16 cellular contexts compared by ENCODE assay signal in genomic region chr22:43206515-43207161, GRCh38. TPM values are rescaled to one million over a fixed set of nuclear protein-coding genes. Genes with fewer than 3 reads are reported as not detected.
DNase-seq lines count a peak whose midpoint lies in the region; ATAC-seq and TF ChIP-seq lines count a peak whose summit lies in the region.
"Had no signal": no experiment of that assay in that cellular context is flagged by ENCODE, and none has a peak within 500 bp of the region (broad histone marks: within the 10 kb centered on the region; RNA-seq: fewer than 3 reads in every experiment).

No MANE protein-coding gene starts in this region.

- H3K9me3 ChIP-seq in BLaER1 (no peaks in the 10 kb centered on the region), Panc1 (ENCODE audit: control insufficient read depth, insufficient read depth, low read depth, low read length) (no peaks in the 10 kb centered on the region)
- H3K9me3 ChIP-seq in BLaER1 treated with 17β-estradiol and CSF1 and Interleukin-3, amounts not matched to agents 10 nM and 100 nM (replicated peaks in 1 of 11): no peaks in the 10 kb centered on the region
- H3K9me3 ChIP-seq: BE2C, MG63 had no signal

- no peaks in the 10 kb centered on the region for H3K36me3 Mint-ChIP-seq in immature natural killer cell

- peak overlapping the region; percentile 58; the same call in 1 of the 2 replicates for H3K9ac ChIP-seq in BLaER1
- H3K9ac ChIP-seq in BLaER1 treated with 17β-estradiol and CSF1 and Interleukin-3, amounts not matched to agents 10 nM and 100 nM: peak overlapping the region in 7 of 11 experiments; percentile 2 to 51 (median 41); a peak in 10 of 22 replicates

- CTCF ChIA-PET in Panc1 (lab: Charles Lee): interaction anchor here (0.5 kb wide), 1 partner anchor 282 kb away, joined by 7 read pairs; no protein-coding TSS in a partner anchor

- no peaks in the 10 kb centered on the region for H4K20me1 ChIP-seq in BLaER1
- 0 out of 22 replicates have a peak, but pooled peaks cover 0 to 9% (median 0%) of the 10 kb centered on the region in 11 experiments for H4K20me1 ChIP-seq in BLaER1 treated with 17β-estradiol and CSF1 and Interleukin-3, amounts not matched to agents 10 nM and 100 nM

- H3K9me3 Mint-ChIP-seq in immature natural killer cell: no peaks in the 10 kb centered on the region

- peak overlapping the region; percentile 37 to 94 (median 77) for H3K27ac Mint-ChIP-seq in immature natural killer cell

- H3K27ac ChIP-seq in BLaER1 (peak overlapping the region; percentile 52), Panc1 (ENCODE audit: low read length) (no peak overlapping the region)
- peak overlapping the region in 6 of 11 experiments; percentile 3 to 58 (median 10); a peak in 6 of 22 replicates for H3K27ac ChIP-seq in BLaER1 treated with 17β-estradiol and CSF1 and Interleukin-3, amounts not matched to agents 10 nM and 100 nM
- H3K27ac ChIP-seq: SK-N-MC had no signal

- no peak overlapping the region for H3K4me3 Mint-ChIP-seq in immature natural killer cell

- H3K27me3 Mint-ChIP-seq in immature natural killer cell (ENCODE audit: low read depth in 3 of 3): peaks cover 3 to 16% (median 15%) of the 10 kb centered on the region in 3 donors

- in situ Hi-C loops in Panc1 (cut with HindIII; ENCODE audit: low pct_unique_long_range_greater_than_20kb, low sequenced_read_pairs): no loop called here

- peak; percentile 54; the same call in 1 of the 2 replicates for ATAC-seq in Panc1
- no peak for ATAC-seq in omental fat pad (ENCODE audit: low FRiP score)

- POLR2A ChIA-PET in Panc1 (lab: Charles Lee): no interaction called here

- no TSS peak for BruUV-seq in Panc1 (replicated peaks; lab: Mats Ljungman, UMichigan)

- H3K27me3 ChIP-seq in BLaER1 (no peaks in the 10 kb centered on the region), Panc1 (ENCODE audit: control insufficient read depth, insufficient read depth, low read length) (no peaks in the 10 kb centered on the region)
- no peaks in the 10 kb centered on the region for H3K27me3 ChIP-seq in BLaER1 treated with 17β-estradiol and CSF1 and Interleukin-3, amounts not matched to agents 10 nM and 100 nM
- H3K27me3 ChIP-seq: BE2C, MG63 had no signal

- H3K4me3 ChIP-seq in BLaER1: no peak overlapping the region
- no peak overlapping the region for H3K4me3 ChIP-seq in BLaER1 treated with 17β-estradiol and CSF1 and Interleukin-3, amounts not matched to agents 10 nM and 100 nM
- no peak overlapping the region for H3K4me3 ChIP-seq in Panc1 (ENCODE audit: low read depth in 2 of 2, low read length in 2 of 2)
- H3K4me3 ChIP-seq: MG63, SK-N-MC had no signal

- H3K4me1 ChIP-seq in BLaER1: peaks cover 19% of the 10 kb centered on the region
- peaks cover 9 to 25% (median 17%) of the 10 kb centered on the region in 10 experiments; a peak in 19 of 20 replicates for H3K4me1 ChIP-seq in BLaER1 treated with 17β-estradiol and CSF1 and Interleukin-3, amounts not matched to agents 10 nM and 100 nM
- no peaks in the 10 kb centered on the region for H3K4me1 ChIP-seq in Panc1 (ENCODE audit: control insufficient read depth, insufficient read depth, low read length)
- H3K4me1 ChIP-seq: BE2C had no signal

- DNase-seq in Panc1 (ENCODE audit: low read depth, low spot score) (no peak), immature natural killer cell (no peak), omental fat pad (ENCODE audit: low spot score) (no peak), T1000 (lab: John Stamatoyannopoulos, UW) (no peak)
- no peak for DNase-seq in stimulated activated CD4-positive, alpha-beta T cell treated with anti-CD3 and anti-CD28 coated beads, Interleukin-12 subunit alpha, Interleukin-12 subunit beta, amount 100 ng/mL, for 4 hours
- DNase-seq: BE2C; DMS153; MG63; NCI-H1105; NCI-H1694 treated with DMSO at 0.1 percent for 48 hours; NCI-H345; NCI-H69; NK-92 treated with Interleukin-12 subunit alpha and Interleukin-12 subunit beta, amount 100 ng/mL, for 24 hours had no signal

- H3K36me3 ChIP-seq in BLaER1: no peaks in the 10 kb centered on the region
- no peaks in the 10 kb centered on the region for H3K36me3 ChIP-seq in BLaER1 treated with 17β-estradiol and CSF1 and Interleukin-3, amounts not matched to agents 10 nM and 100 nM
- H3K36me3 ChIP-seq in Panc1 (ENCODE audit: control insufficient read depth, insufficient read depth, low read length): no peaks in the 10 kb centered on the region
- H3K36me3 ChIP-seq: BE2C, MG63 had no signal

- intact Hi-C loops in Panc1 (cut with micrococcal nuclease; ENCODE audit: unreplicated experiment): no loop called here

- H3K4me2 ChIP-seq in BLaER1: peak overlapping the region; percentile 82
- H3K4me2 ChIP-seq in BLaER1 treated with 17β-estradiol and CSF1 and Interleukin-3, amounts not matched to agents 10 nM and 100 nM: peak overlapping the region; percentile 56 to 86 (median 65)

- peaks cover 12 to 17% of the 10 kb centered on the region in 2 donors for H3K4me1 Mint-ChIP-seq in immature natural killer cell

- TF ChIP-seq CTCF in Panc1 (IDR thresholded peaks at IDR 0.05) (no peak), omental fat pad (IDR thresholded peaks at IDR 0.05) (no peak)

RNA-seq across cellular contexts. Expression of gene TTLL12, which starts 19.7 kb away (rescaled TPM):
- 26.3 TPM for total RNA-seq in Panc1 (2021; ENCODE audit: unreplicated experiment)
- polyA plus RNA-seq in Panc1 (2012; ENCODE audit: insufficient read length): 28.8 TPM
- 10 to 100 TPM; 10.8 to 17.5 (median 16.4) TPM for polyA plus RNA-seq in immature natural killer cell
- 10 to 100 TPM; 31.5 to 39.0 (median 34.4) TPM for total RNA-seq in omental fat pad

RNA-seq across cellular contexts. Expression of gene TSPO, which starts 55.3 kb away (rescaled TPM):
- total RNA-seq in Panc1 (2021; ENCODE audit: unreplicated experiment) (144 TPM), omental fat pad (100 to 1,000 TPM; 370 to 615 (median 577) TPM)
- 228 TPM for polyA plus RNA-seq in Panc1 (2012; ENCODE audit: insufficient read length)
- 100 to 1,000 TPM; 338 to 509 (median 463) TPM for polyA plus RNA-seq in immature natural killer cell
